In genomic region chr14:87995500-87996275, GRCh38 we compare ENCODE assay signal across 12 cellular contexts. TPM values are rescaled to one million over a fixed set of nuclear protein-coding genes. Genes with fewer than 3 reads are reported as not detected.
DNase-seq lines count a peak whose midpoint lies in the region; ATAC-seq and TF ChIP-seq lines count a peak whose summit lies in the region.
"Had no signal": no experiment of that assay in that cellular context is flagged by ENCODE, and none has a peak within 500 bp of the region (broad histone marks: within the 10 kb centered on the region; RNA-seq: fewer than 3 reads in every experiment).

No MANE protein-coding gene starts in this region.

- no peaks in the 10 kb centered on the region for H3K9me3 Mint-ChIP-seq in effector memory CD8-positive, alpha-beta T cell
- H3K9me3 Mint-ChIP-seq in GM23338: no peaks in the 10 kb centered on the region; the same call in 2 of the 3 replicates

- peak overlapping the region; percentile 72 to 87 for H3K4me3 Mint-ChIP-seq in effector memory CD8-positive, alpha-beta T cell
- no peak overlapping the region for H3K4me3 Mint-ChIP-seq in GM23338

- H3K79me2 ChIP-seq in GM23338 (replicated peaks; ENCODE audit: insufficient read depth): no peaks in the 10 kb centered on the region

- no peak overlapping the region for H3K27ac ChIP-seq in GM23338 (ENCODE audit: low read depth)
- H3K27ac ChIP-seq: foreskin keratinocyte had no signal

- no peak overlapping the region for H3K4me2 ChIP-seq in GM23338

- peak overlapping the region; percentile 96 to 98 for H3K27ac Mint-ChIP-seq in effector memory CD8-positive, alpha-beta T cell
- H3K27ac Mint-ChIP-seq in GM23338: no peak overlapping the region

- peaks cover 38% of the 10 kb centered on the region for H3K36me3 Mint-ChIP-seq in effector memory CD8-positive, alpha-beta T cell (ENCODE audit: insufficient read depth)
- H3K36me3 Mint-ChIP-seq in GM23338 (ENCODE audit: low read depth): no peaks in the 10 kb centered on the region

- DNase-seq in SIG-M5 treated with dmso at 0.1 percent for 504 hours (lab: John Stamatoyannopoulos, UW; ENCODE audit: unreplicated experiment) (peak; percentile 19), SIG-M5 (lab: John Stamatoyannopoulos, UW) (no peak), OCI-M1 (lab: John Stamatoyannopoulos, UW) (peak; percentile 92), renal cortical epithelial cell (ENCODE audit: low read depth) (peak; percentile 30), GM19240 (ENCODE audit: insufficient read length, low spot score) (no peak), GM23338 (ENCODE audit: low spot score) (no peak)
- no peak for DNase-seq in effector memory CD8-positive, alpha-beta T cell
- no peak for DNase-seq in activated effector memory CD4-positive, alpha-beta T cell treated with Interleukin-2 at 50 U/mL for 16 hours
- DNase-seq: foreskin keratinocyte, NCI-H2029, SW 1271 had no signal

- H3K4me1 ChIP-seq in GM23338 (ENCODE audit: insufficient read depth): peaks cover 5% of the 10 kb centered on the region; the same call in 1 of the 2 replicates

- no peak overlapping the region for H2AFZ ChIP-seq in GM23338

- 0 out of 2 replicates have a peak, but pooled peaks cover 2% of the 10 kb centered on the region for H3F3A ChIP-seq in GM23338 (replicated peaks; ENCODE audit: low read depth)

- no peak overlapping the region for H3K4me3 ChIP-seq in GM23338

- no peaks in the 10 kb centered on the region for H3K27me3 Mint-ChIP-seq in effector memory CD8-positive, alpha-beta T cell
- peaks cover 7% of the 10 kb centered on the region for H3K27me3 Mint-ChIP-seq in GM23338 (ENCODE audit: insufficient read depth, low read depth, poor library complexity)

- peaks cover 37 to 49% of the 10 kb centered on the region in 2 donors for H3K4me1 Mint-ChIP-seq in effector memory CD8-positive, alpha-beta T cell (ENCODE audit: low read depth in 2 of 2)
- peaks cover 12% of the 10 kb centered on the region; the same call in 2 of the 3 replicates for H3K4me1 Mint-ChIP-seq in GM23338

- ATAC-seq in effector memory CD8-positive, alpha-beta T cell (replicated peaks): no peak
- no peak for ATAC-seq in GM23338
- ATAC-seq: foreskin keratinocyte had no signal

- H3K36me3 ChIP-seq in GM23338 (ENCODE audit: insufficient read depth): no peaks in the 10 kb centered on the region

- H3K9me2 ChIP-seq in GM23338 (ENCODE audit: insufficient read depth): no peaks in the 10 kb centered on the region; the same call in 1 of the 2 replicates

- H3K27me3 ChIP-seq in GM23338 (ENCODE audit: insufficient read depth): no peaks in the 10 kb centered on the region
- H3K27me3 ChIP-seq: foreskin keratinocyte had no signal

- H4K20me1 ChIP-seq in GM23338 (replicated peaks; ENCODE audit: insufficient read depth): no peaks in the 10 kb centered on the region

- TF ChIP-seq CTCF in GM23338 (conservative IDR thresholded peaks at IDR 0.05; ENCODE audit: low read depth in 2 of 2): no peak

TF ChIP-seq in GM23338, 12 proteins besides CTCF, POLR2A, EP300 and RAD21 (continues in another document):
- TF ChIP-seq STAT1 (IDR thresholded peaks at IDR 0.05; ENCODE audit: unreplicated experiment) (no peak), EZH2 (IDR thresholded peaks at IDR 0.05; ENCODE audit: low read depth, unreplicated experiment) (no peak), JUNB (IDR thresholded peaks at IDR 0.05; ENCODE audit: unreplicated experiment) (no peak), POLR2AphosphoS5 (IDR thresholded peaks at IDR 0.05; ENCODE audit: low read depth) (no peak), ETS1 (IDR thresholded peaks at IDR 0.05) (no peak), CREB1 (CRISPR knock-in tag; IDR thresholded peaks at IDR 0.05; ENCODE audit: low read depth) (no peak), EZH2phosphoT487 (IDR thresholded peaks at IDR 0.05; ENCODE audit: unreplicated experiment) (no peak), ZNF114 (CRISPR knock-in tag; IDR thresholded peaks at IDR 0.05) (no peak), NANOG (IDR thresholded peaks at IDR 0.05; ENCODE audit: borderline replicate concordance) (no peak), ZNF462 (CRISPR knock-in tag; IDR thresholded peaks at IDR 0.05) (no peak)

RNA-seq across cellular contexts. Expression of gene GALC, which starts 2.7 kb away (rescaled TPM):
- 15.5 and 25.4 TPM in 2 replicates for total RNA-seq in renal cortical epithelial cell
- 10.9 and 12.9 TPM in 2 replicates for total RNA-seq in GM23338 (2014; rRNA removed; shearing (Covaris generic))
- polyA plus RNA-seq in GM23338 (2016; fragmentation: Nextera tagmentation; extraction: Ambion mirVana): 3.4 and 4.1 TPM in 2 replicates

RNA-seq across cellular contexts. Expression of gene GPR65, which starts 9.2 kb away (rescaled TPM):
- total RNA-seq in renal cortical epithelial cell: not detected in 2 replicates
- total RNA-seq in GM23338 (2014; rRNA removed; shearing (Covaris generic)): not detected in 2 replicates
- not detected in 2 replicates for polyA plus RNA-seq in GM23338 (2016; fragmentation: Nextera tagmentation; extraction: Ambion mirVana)
- total RNA-seq: foreskin keratinocyte had no signal
- polyA plus RNA-seq: foreskin keratinocyte, neural cell had no signal

Comparison
In these comparisons a context has a peak if more than half of its experiments do, and no peak if none do; other contexts are left out.
1. DNase-seq: peak in SIG-M5 treated with dmso at 0.1 percent for 504 hours (single experiment), OCI-M1 (single experiment) and renal cortical epithelial cell (single experiment); none in SIG-M5 (single experiment), effector memory CD8-positive, alpha-beta T cell (0 of 3), GM19240 (single experiment), GM23338 (single experiment) and activated effector memory CD4-positive, alpha-beta T cell treated with Interleukin-2 at 50 U/mL for 16 hours (single experiment).